In the genomic region with DNA sequence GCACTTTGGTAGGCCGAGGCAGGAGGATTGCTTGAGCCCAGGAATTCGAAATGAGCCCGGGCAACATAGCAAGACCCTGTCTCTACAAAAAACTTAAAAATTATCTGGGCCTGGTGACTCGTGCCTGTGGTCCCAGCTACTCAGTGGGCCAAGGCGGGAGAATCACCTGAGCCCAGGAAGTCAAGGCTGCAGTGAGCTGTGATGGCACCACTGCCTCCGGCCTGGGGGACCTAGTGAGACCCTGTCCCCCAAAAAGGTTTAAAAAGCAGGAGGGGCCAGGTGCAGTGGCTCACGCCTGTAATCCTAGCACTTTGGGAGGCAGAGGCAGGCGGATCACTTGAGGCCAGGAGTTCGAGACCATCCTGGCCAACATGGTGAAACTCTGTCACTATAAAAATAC, we compare ENCODE assay signal across 2 cellular contexts. TPM values are rescaled to one million over a fixed set of nuclear protein-coding genes. Genes with fewer than 3 reads are reported as not detected.
"Had no signal": no experiment of that assay in that cellular context is flagged by ENCODE, and none has a peak within 500 bp of the region (broad histone marks: within the 10 kb centered on the region; RNA-seq: fewer than 3 reads in every experiment).

No MANE protein-coding gene starts in this region.

RNA-seq across cellular contexts. Expression of gene CHST8, which starts 41.6 kb away (rescaled TPM):
- total RNA-seq: left colon, liver had no signal
